8 cellular contexts compared by ENCODE assay signal in the genomic region with DNA sequence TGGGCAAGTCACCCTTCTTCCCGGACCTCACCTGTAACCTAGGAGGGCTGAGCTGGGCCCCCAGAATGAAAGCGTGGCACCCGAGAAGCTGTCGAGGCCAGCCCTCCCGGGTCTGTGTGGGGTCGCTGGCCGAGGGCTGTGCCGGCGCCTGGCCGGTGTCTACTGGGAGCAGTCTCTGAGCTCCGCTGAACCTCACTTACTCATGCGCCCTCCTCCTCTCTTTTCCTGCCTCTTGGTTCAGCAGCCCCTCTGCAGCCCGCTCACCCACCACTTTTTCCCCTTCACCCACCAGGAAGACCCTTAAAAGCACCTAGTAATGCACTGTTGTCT. TPM values are rescaled to one million over a fixed set of nuclear protein-coding genes. Genes with fewer than 3 reads are reported as not detected.
DNase-seq lines count a peak whose midpoint lies in the region; ATAC-seq lines count a peak whose summit lies in the region.

No MANE protein-coding gene starts in this region.

- peak overlapping the region; percentile 84 for H3K4me3 Mint-ChIP-seq in activated naive CD8-positive, alpha-beta T cell treated with anti-CD3 and anti-CD28 coated beads for 36 hours
- peak overlapping the region; percentile 90 for H3K4me3 Mint-ChIP-seq in stimulated activated naive CD8-positive, alpha-beta T cell treated with anti-CD3 and anti-CD28 coated beads, Interleukin-15, Interleukin-2, amounts not matched to agents 100 ng/mL and 50 ng/mL, for 24 hours

- no peak for DNase-seq in activated naive CD8-positive, alpha-beta T cell treated with anti-CD3 and anti-CD28 coated beads for 36 hours
- DNase-seq in iPS-NIHi11 (ENCODE audit: low spot score) (peak; percentile 76), KBM-7 (no peak)

- ATAC-seq in GM19397 (IDR thresholded peaks at IDR 0.05; ENCODE audit: unreplicated experiment) (peak; percentile 28), HG03103 (IDR thresholded peaks at IDR 0.05; ENCODE audit: low read depth, unreplicated experiment) (peak; percentile 12), HG03439 (IDR thresholded peaks at IDR 0.05; ENCODE audit: unreplicated experiment) (no peak)
- no peak for ATAC-seq in activated CD4-positive, CD25-positive, alpha-beta regulatory T cell treated with anti-CD3 and anti-CD28 coated beads, Interleukin-2, amount 50 U/mL, for 24 hours

- peaks cover 4% of the 10 kb centered on the region for H3K27me3 Mint-ChIP-seq in activated naive CD8-positive, alpha-beta T cell treated with anti-CD3 and anti-CD28 coated beads for 36 hours
- peaks cover 5% of the 10 kb centered on the region for H3K27me3 Mint-ChIP-seq in stimulated activated naive CD8-positive, alpha-beta T cell treated with anti-CD3 and anti-CD28 coated beads, Interleukin-15, Interleukin-2, amounts not matched to agents 100 ng/mL and 50 ng/mL, for 24 hours

- in situ Hi-C loops in KBM-7 (cut with MboI; ENCODE audit: low pct_unique_long_range_greater_than_20kb, low sequenced_read_pairs), result no loop called here

- no peak overlapping the region for H3K27ac Mint-ChIP-seq in activated naive CD8-positive, alpha-beta T cell treated with anti-CD3 and anti-CD28 coated beads for 36 hours
- no peak overlapping the region for H3K27ac Mint-ChIP-seq in stimulated activated naive CD8-positive, alpha-beta T cell treated with anti-CD3 and anti-CD28 coated beads, Interleukin-15, Interleukin-2, amounts not matched to agents 100 ng/mL and 50 ng/mL, for 24 hours

- H3K9me3 Mint-ChIP-seq in activated naive CD8-positive, alpha-beta T cell treated with anti-CD3 and anti-CD28 coated beads for 36 hours, result no peaks in the 10 kb centered on the region
- H3K9me3 Mint-ChIP-seq in stimulated activated naive CD8-positive, alpha-beta T cell treated with anti-CD3 and anti-CD28 coated beads, Interleukin-15, Interleukin-2, amounts not matched to agents 100 ng/mL and 50 ng/mL, for 24 hours, result no peaks in the 10 kb centered on the region

- no peaks in the 10 kb centered on the region for H3K36me3 Mint-ChIP-seq in activated naive CD8-positive, alpha-beta T cell treated with anti-CD3 and anti-CD28 coated beads for 36 hours
- no peaks in the 10 kb centered on the region for H3K36me3 Mint-ChIP-seq in stimulated activated naive CD8-positive, alpha-beta T cell treated with anti-CD3 and anti-CD28 coated beads, Interleukin-15, Interleukin-2, amounts not matched to agents 100 ng/mL and 50 ng/mL, for 24 hours (ENCODE audit: low read depth)

- H3K4me1 Mint-ChIP-seq in activated naive CD8-positive, alpha-beta T cell treated with anti-CD3 and anti-CD28 coated beads for 36 hours, result peaks cover 19% of the 10 kb centered on the region
- peaks cover 20% of the 10 kb centered on the region for H3K4me1 Mint-ChIP-seq in stimulated activated naive CD8-positive, alpha-beta T cell treated with anti-CD3 and anti-CD28 coated beads, Interleukin-15, Interleukin-2, amounts not matched to agents 100 ng/mL and 50 ng/mL, for 24 hours (ENCODE audit: low read depth)

RNA-seq across cellular contexts. Expression of a gene that starts 0.4 kb away (rescaled TPM):
- 1 to 10 TPM; 1.5 to 2.1 TPM for total RNA-seq in activated naive CD8-positive, alpha-beta T cell treated with anti-CD3 and anti-CD28 coated beads for 36 hours

RNA-seq across cellular contexts. Expression of a gene that starts 32.4 kb away (rescaled TPM):
- 100 to 1,000 TPM; 336 to 338 TPM for total RNA-seq in activated naive CD8-positive, alpha-beta T cell treated with anti-CD3 and anti-CD28 coated beads for 36 hours

RNA-seq across cellular contexts. Expression of a gene that starts 57.5 kb away (rescaled TPM):
- 1 to 10 TPM; 6.3 to 7.3 TPM for total RNA-seq in activated naive CD8-positive, alpha-beta T cell treated with anti-CD3 and anti-CD28 coated beads for 36 hours

Comparison
In these comparisons a context has a peak if more than half of its experiments do, and no peak if none do; other contexts are left out.
1. ATAC-seq: peak in GM19397 (single experiment) and HG03103 (single experiment); none in activated CD4-positive, CD25-positive, alpha-beta regulatory T cell treated with anti-CD3 and anti-CD28 coated beads, Interleukin-2, amount 50 U/mL, for 24 hours (0 of 2) and HG03439 (single experiment).